In the genomic region with DNA sequence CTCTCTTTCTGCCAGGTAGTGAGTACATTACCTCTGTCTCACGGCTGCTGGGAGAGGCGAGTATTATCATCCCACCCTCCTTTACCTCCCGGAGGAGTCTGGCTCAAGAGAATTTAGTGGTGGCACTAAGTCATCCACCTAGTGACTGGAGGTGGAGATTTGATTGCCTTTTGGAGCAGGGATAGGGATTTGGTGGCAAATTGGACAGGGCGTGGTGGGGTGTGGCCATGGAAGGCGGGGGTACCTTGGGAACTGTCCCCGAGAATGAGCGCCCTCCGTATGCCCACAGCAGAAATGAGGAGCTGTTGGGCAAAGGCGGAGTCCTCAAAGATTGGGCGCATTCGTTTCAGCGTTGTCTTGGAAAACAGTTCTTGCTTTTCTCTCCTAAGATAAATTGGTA, we compare ENCODE assay signal across 7 cellular contexts. TPM values are rescaled to one million over a fixed set of nuclear protein-coding genes. Genes with fewer than 3 reads are reported as not detected.
A peak's percentile ranks its signal among the peaks of the same experiment; 100 is the strongest.
DNase-seq lines count a peak whose midpoint lies in the region; ATAC-seq and TF ChIP-seq lines count a peak whose summit lies in the region.

No MANE protein-coding gene starts in this region.

- H3K9ac ChIP-seq in HCT116 (ENCODE audit: low read length), result peak overlapping the region; percentile 75
- H3K9ac ChIP-seq in rectal smooth muscle tissue (ENCODE audit: low read length), result peak overlapping the region; percentile 45

- H3K9me3 ChIP-seq in HCT116 (ENCODE audit: control insufficient read depth in 1 of 2, insufficient read depth in 1 of 2, low read depth in 1 of 2, low read length in 2 of 2) (no peaks in the 10 kb centered on the region), SJSA1 (replicated peaks) (no peaks in the 10 kb centered on the region)

- peak overlapping the region; percentile 78 to 95 for H3K4me3 ChIP-seq in HCT116 (replicated peaks in 1 of 2; ENCODE audit: low read depth in 1 of 2, low read length in 2 of 2)
- peak overlapping the region; percentile 55 for H3K4me3 ChIP-seq in SJSA1
- peak overlapping the region; percentile 86 for H3K4me3 ChIP-seq in rectal smooth muscle tissue (ENCODE audit: low read length)

- POLR2A ChIA-PET in HCT116 (lab: Charles Lee), result no interaction called here

- H3K4me1 ChIP-seq in HCT116 (ENCODE audit: control insufficient read depth in 1 of 2, insufficient read depth in 2 of 2, low read length in 2 of 2) (peaks cover 10 to 23% of the 10 kb centered on the region in 2 experiments; a peak in 3 of 4 replicates), SJSA1 (replicated peaks) (peaks cover 20% of the 10 kb centered on the region), rectal smooth muscle tissue (ENCODE audit: control insufficient read depth, insufficient read depth, low read length) (peaks cover 8% of the 10 kb centered on the region)

- ATAC-seq in HCT116 (peak; percentile 26), GM18858 (IDR thresholded peaks at IDR 0.05; ENCODE audit: unreplicated experiment) (no peak)

- no TSS peak for BruUV-seq in HCT116 (replicated peaks; lab: Mats Ljungman, UMichigan)

- H3K27ac ChIP-seq in HCT116 (ENCODE audit: low read depth, low read length) (peak overlapping the region; percentile 47; the same call in 1 of the 2 replicates), SJSA1 (peak overlapping the region; percentile 72), rectal smooth muscle tissue (ENCODE audit: low read depth, low read length) (peak overlapping the region; percentile 97)

- no peak for TF ChIP-seq RAD21 in HCT116 (IDR thresholded peaks at IDR 0.05; ENCODE audit: low read depth)

- no peaks in the 10 kb centered on the region for H3K79me2 ChIP-seq in HCT116 (ENCODE audit: insufficient read depth, low read length)

- intact Hi-C loops in HCT116 (cut with micrococcal nuclease), result loop anchor here (2.0 to 10.0 kb wide), 3 partner anchors 32 to 1226 kb away; a partner anchor contains a TSS

- H3K27me3 ChIP-seq in HCT116 (ENCODE audit: insufficient read depth, low read length) (no peaks in the 10 kb centered on the region), SJSA1 (replicated peaks) (no peaks in the 10 kb centered on the region), rectal smooth muscle tissue (ENCODE audit: control insufficient read depth, insufficient read depth, low read length) (no peaks in the 10 kb centered on the region)

- H3K36me3 ChIP-seq in HCT116 (ENCODE audit: control insufficient read depth in 1 of 2, insufficient read depth in 2 of 2, low read length in 2 of 2) (no peaks in the 10 kb centered on the region), SJSA1 (no peaks in the 10 kb centered on the region), rectal smooth muscle tissue (ENCODE audit: control insufficient read depth, insufficient read depth, low read length) (no peaks in the 10 kb centered on the region)

- H2AFZ ChIP-seq in HCT116 (ENCODE audit: low read depth, low read length, poor library complexity, severe bottlenecking), result no peak overlapping the region

- H3K9me2 ChIP-seq in HCT116 (ENCODE audit: insufficient read depth), result no peaks in the 10 kb centered on the region

- H4K20me1 ChIP-seq in HCT116 (ENCODE audit: insufficient read depth), result no peaks in the 10 kb centered on the region

- no peak for TF ChIP-seq POLR2A in HCT116 (IDR thresholded peaks at IDR 0.05; ENCODE audit: borderline replicate concordance, extremely low read depth, insufficient read depth, insufficient read length)

- RAD21 ChIA-PET in HCT116 (lab: Charles Lee; ENCODE audit: low non-redundant PET in 1 of 2, low total read pairs in 2 of 2, uncharacterized antibody in 2 of 2, unreplicated experiment in 2 of 2), result no interaction called here

- H3K4me2 ChIP-seq in HCT116 (ENCODE audit: low read length), result peak overlapping the region; percentile 97

- TF ChIP-seq CTCF in HCT116 (IDR thresholded peaks at IDR 0.05 in 2 of 3, conservative IDR thresholded peaks at IDR 0.05 in 1 of 3; ENCODE audit: borderline replicate concordance in 1 of 3, insufficient read depth in 1 of 3, low read depth in 2 of 3, low read length in 2 of 3), result no peak

- no peak for DNase-seq in HCT116 (ENCODE audit: low read depth, low spot score)
- no peak for DNase-seq in SJSA1 (ENCODE audit: low read depth in 1 of 2, low spot score in 2 of 2)
- peak; percentile 5 for DNase-seq in fibroblast of gingiva (ENCODE audit: low read depth)
- no peak for DNase-seq in RKO (ENCODE audit: low spot score)
- no peak for DNase-seq in NCI-H510A (lab: John Stamatoyannopoulos, UW)

- CTCF ChIA-PET in HCT116 (lab: Charles Lee), result no interaction called here

TF ChIP-seq in HCT116, 20 proteins besides CTCF, POLR2A, EP300 and RAD21:
- TF ChIP-seq EGR1 (IDR thresholded peaks at IDR 0.05; ENCODE audit: low read depth), result no peak
- TF ChIP-seq CEBPB (IDR thresholded peaks at IDR 0.05; ENCODE audit: low read depth), result no peak
- TF ChIP-seq, protein P1, sequence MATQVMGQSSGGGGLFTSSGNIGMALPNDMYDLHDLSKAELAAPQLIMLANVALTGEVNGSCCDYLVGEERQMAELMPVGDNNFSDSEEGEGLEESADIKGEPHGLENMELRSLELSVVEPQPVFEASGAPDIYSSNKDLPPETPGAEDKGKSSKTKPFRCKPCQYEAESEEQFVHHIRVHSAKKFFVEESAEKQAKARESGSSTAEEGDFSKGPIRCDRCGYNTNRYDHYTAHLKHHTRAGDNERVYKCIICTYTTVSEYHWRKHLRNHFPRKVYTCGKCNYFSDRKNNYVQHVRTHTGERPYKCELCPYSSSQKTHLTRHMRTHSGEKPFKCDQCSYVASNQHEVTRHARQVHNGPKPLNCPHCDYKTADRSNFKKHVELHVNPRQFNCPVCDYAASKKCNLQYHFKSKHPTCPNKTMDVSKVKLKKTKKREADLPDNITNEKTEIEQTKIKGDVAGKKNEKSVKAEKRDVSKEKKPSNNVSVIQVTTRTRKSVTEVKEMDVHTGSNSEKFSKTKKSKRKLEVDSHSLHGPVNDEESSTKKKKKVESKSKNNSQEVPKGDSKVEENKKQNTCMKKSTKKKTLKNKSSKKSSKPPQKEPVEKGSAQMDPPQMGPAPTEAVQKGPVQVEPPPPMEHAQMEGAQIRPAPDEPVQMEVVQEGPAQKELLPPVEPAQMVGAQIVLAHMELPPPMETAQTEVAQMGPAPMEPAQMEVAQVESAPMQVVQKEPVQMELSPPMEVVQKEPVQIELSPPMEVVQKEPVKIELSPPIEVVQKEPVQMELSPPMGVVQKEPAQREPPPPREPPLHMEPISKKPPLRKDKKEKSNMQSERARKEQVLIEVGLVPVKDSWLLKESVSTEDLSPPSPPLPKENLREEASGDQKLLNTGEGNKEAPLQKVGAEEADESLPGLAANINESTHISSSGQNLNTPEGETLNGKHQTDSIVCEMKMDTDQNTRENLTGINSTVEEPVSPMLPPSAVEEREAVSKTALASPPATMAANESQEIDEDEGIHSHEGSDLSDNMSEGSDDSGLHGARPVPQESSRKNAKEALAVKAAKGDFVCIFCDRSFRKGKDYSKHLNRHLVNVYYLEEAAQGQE (IDR thresholded peaks at IDR 0.05; ENCODE audit: low read depth), result no peak
- TF ChIP-seq POLR2AphosphoS5 (IDR thresholded peaks at IDR 0.05; ENCODE audit: low read depth, low read length), result peak; percentile 13; the same call in 1 of the 2 replicates

RNA-seq across cellular contexts. Expression of a gene that starts 32.1 kb away (rescaled TPM):
- total RNA-seq in HCT116 (2021; ENCODE audit: unreplicated experiment), result 399 TPM
- 194 and 209 TPM in 2 replicates for polyA plus RNA-seq in HCT116 (2012)
- total RNA-seq in SJSA1 (2014; rRNA removed; shearing (Covaris generic)), result 446 and 461 TPM in 2 replicates

Comparison
In these comparisons a context has a peak if more than half of its experiments do, and no peak if none do; other contexts are left out.
1. H3K27ac ChIP-seq: peak in every context shown above with its lines; median percentile 97 in rectal smooth muscle tissue; 72 in SJSA1; 47 in HCT116.